Comparison of ENCODE assay signal across 16 cellular contexts in genomic region chr11:75164318-75164827, GRCh38. TPM values are rescaled to one million over a fixed set of nuclear protein-coding genes. Genes with fewer than 3 reads are reported as not detected.
"Had no signal": no experiment of that assay in that cellular context is flagged by ENCODE, and none has a peak within 500 bp of the region (broad histone marks: within the 10 kb centered on the region; RNA-seq: fewer than 3 reads in every experiment).

No MANE protein-coding gene starts in this region.

- DNase-seq: activated CD4-positive, alpha-beta T cell treated with anti-CD3 and anti-CD28 coated beads for 48 hours; activated naive CD4-positive, alpha-beta T cell treated with Interleukin-2 at 50 U/mL for 16 hours; colonic mucosa; effector CD8-positive, alpha-beta T cell; hypothalamus; pancreas; retina; SK-N-SH; stimulated activated naive B cell treated with anti-CD40 and anti-IgM and Interleukin-4, amounts not matched to agents 10 μg/mL and 1 μg/mL and 100 μg/mL, for 72 hours; substantia nigra; T-helper 1 cell; upper lobe of right lung had no signal

- H3K9ac ChIP-seq: SK-N-SH had no signal

- FAIRE-seq: astrocyte, pancreas had no signal

- H3K36me3 ChIP-seq: colonic mucosa, pancreas had no signal

- H3K4me2 ChIP-seq: SK-N-SH had no signal

- H3K4me3 Mint-ChIP-seq: memory B cell; stimulated activated naive B cell treated with anti-CD40 and anti-IgM and Interleukin-4, amounts not matched to agents 10 μg/mL and 1 μg/mL and 100 μg/mL, for 72 hours; WTC11 had no signal

- ATAC-seq: stimulated activated naive B cell treated with anti-CD40 and anti-IgM and Interleukin-4, amounts not matched to agents 10 μg/mL and 1 μg/mL and 100 μg/mL, for 72 hours; upper lobe of right lung; WTC11 had no signal

- H3K4me3 ChIP-seq: colonic mucosa, pancreas, upper lobe of right lung had no signal

- H3K9me2 ChIP-seq: SK-N-SH had no signal

- H3K27ac ChIP-seq: colonic mucosa, pancreas, upper lobe of right lung had no signal

- H3K27me3 ChIP-seq: colonic mucosa, pancreas, upper lobe of right lung had no signal

- H3K9me3 ChIP-seq: colonic mucosa, pancreas, SK-N-SH, upper lobe of right lung had no signal

- H3K27ac Mint-ChIP-seq: memory B cell; stimulated activated naive B cell treated with anti-CD40 and anti-IgM and Interleukin-4, amounts not matched to agents 10 μg/mL and 1 μg/mL and 100 μg/mL, for 72 hours; WTC11 had no signal

RNA-seq across cellular contexts. Expression of gene SLCO2B1, which starts 13.5 kb away (rescaled TPM):
- polyA plus RNA-seq: neural cell had no signal
